Comparison of ENCODE assay signal across 27 cellular contexts in the genomic region with DNA sequence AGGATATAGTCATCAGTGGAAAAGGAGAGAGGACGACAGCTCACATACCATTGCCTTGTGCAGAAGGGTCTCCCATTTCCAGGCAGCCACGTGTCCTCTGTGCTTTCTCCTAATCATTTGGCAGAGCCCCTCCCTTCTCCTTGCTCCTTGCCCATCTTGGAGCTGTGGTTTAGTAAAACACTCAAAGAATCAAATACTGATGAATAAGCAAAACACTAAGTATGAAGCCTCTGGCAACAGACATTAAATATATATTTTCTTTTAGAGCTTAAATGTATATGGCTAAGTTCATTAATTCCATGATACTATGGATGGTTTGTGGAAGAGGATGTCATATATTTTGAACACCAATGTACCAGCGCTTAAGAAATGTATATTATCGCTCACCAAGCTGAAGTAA.
"Had no signal": no experiment of that assay in that cellular context is flagged by ENCODE, and none has a peak within 500 bp of the region (broad histone marks: within the 10 kb centered on the region; RNA-seq: fewer than 3 reads in every experiment).

No MANE protein-coding gene starts in this region.

- H3K4me3 Mint-ChIP-seq: dendritic cell treated with granulocyte-macrophage colony-stimulating factor and Interleukin-4, amounts not matched to agents 40 ng/mL and 50 ng/mL, for 4 days; effector memory CD8-positive, alpha-beta T cell; endodermal cell; mesothelial cell of epicardium had no signal

- FAIRE-seq: endometrium, islet of Langerhans, keratinocyte had no signal

- H3K27ac Mint-ChIP-seq: dendritic cell treated with granulocyte-macrophage colony-stimulating factor and Interleukin-4, amounts not matched to agents 40 ng/mL and 50 ng/mL, for 4 days; effector memory CD8-positive, alpha-beta T cell; endodermal cell; mesothelial cell of epicardium had no signal

- H3K9me3 Mint-ChIP-seq: dendritic cell treated with granulocyte-macrophage colony-stimulating factor and Interleukin-4, amounts not matched to agents 40 ng/mL and 50 ng/mL, for 4 days; effector memory CD8-positive, alpha-beta T cell; endodermal cell; mesothelial cell of epicardium had no signal

- DNase-seq: colonic mucosa; cortex of kidney; effector CD8-positive, alpha-beta T cell; effector memory CD8-positive, alpha-beta T cell; endodermal cell; erythroblast; esophagus squamous epithelium; foreskin fibroblast; foreskin melanocyte; gastrocnemius medialis; glutamatergic neuron; head of caudate nucleus; heart right ventricle; hippocampal formation; left cardiac atrium; left lung; left ventricle myocardium superior; lower lobe of right lung; mesenchymal stem cell; mucosa of descending colon had no signal

- H3K4me1 ChIP-seq: colonic mucosa, gastrocnemius medialis, heart right ventricle, left lung, lower lobe of right lung had no signal

- H3K27me3 ChIP-seq: colonic mucosa, esophagus squamous epithelium, gastrocnemius medialis, heart right ventricle, left lung had no signal

- H3K27ac ChIP-seq: colonic mucosa, epithelial cell of prostate, esophagus squamous epithelium, gastrocnemius medialis, heart right ventricle, left lung, lower lobe of right lung had no signal

- H3K36me3 Mint-ChIP-seq: mesothelial cell of epicardium had no signal

- H3K27me3 Mint-ChIP-seq: dendritic cell treated with granulocyte-macrophage colony-stimulating factor and Interleukin-4, amounts not matched to agents 40 ng/mL and 50 ng/mL, for 4 days had no signal

- ATAC-seq: effector memory CD8-positive, alpha-beta T cell; esophagus mucosa; gastrocnemius medialis; heart right ventricle; left cardiac atrium; left lung; left ventricle myocardium superior; lower lobe of right lung; mucosa of descending colon had no signal

- H3K9me3 ChIP-seq: colonic mucosa, esophagus squamous epithelium, gastrocnemius medialis, heart right ventricle, left lung, lower lobe of right lung, mucosa of descending colon had no signal

- H3K36me3 ChIP-seq: colonic mucosa, esophagus squamous epithelium, gastrocnemius medialis, left lung, lower lobe of right lung had no signal

- H3K4me3 ChIP-seq: colonic mucosa, esophagus squamous epithelium, gastrocnemius medialis, heart right ventricle, left lung, lower lobe of right lung, mucosa of descending colon had no signal
